27 cellular contexts compared by ENCODE assay signal in genomic region chr19:15436826-15437110, GRCh38. TPM values are rescaled to one million over a fixed set of nuclear protein-coding genes. Genes with fewer than 3 reads are reported as not detected.
"Had no signal": no experiment of that assay in that cellular context is flagged by ENCODE, and none has a peak within 500 bp of the region (broad histone marks: within the 10 kb centered on the region; RNA-seq: fewer than 3 reads in every experiment).

No MANE protein-coding gene starts in this region.

- H3K9ac ChIP-seq: SK-N-SH had no signal

- DNase-seq: activated CD4-positive, alpha-beta T cell treated with anti-CD3 and anti-CD28 coated beads for 4 hours; activated CD8-positive, alpha-beta memory T cell treated with anti-CD3 and anti-CD28 coated beads, Interleukin-2, amount 10 ng/mL, durations not matched to agents 7 days and 5 days; activated CD8-positive, alpha-beta T cell treated with anti-CD3 and anti-CD28 coated beads, Interleukin-2, amount 10 ng/mL, durations not matched to agents 7 days and 5 days; activated effector memory CD4-positive, alpha-beta T cell treated with Interleukin-2 at 50 U/mL for 16 hours; activated naive CD4-positive, alpha-beta T cell treated with Interleukin-2 at 50 U/mL for 16 hours; activated naive CD8-positive, alpha-beta T cell treated with anti-CD3 and anti-CD28 coated beads, Interleukin-2, amount 50 U/mL, for 24 hours; activated T-cell treated with anti-CD3 and anti-CD28 coated beads, Interleukin-2, amount 50 U/mL, for 24 hours; amniotic stem cell; MG63; NCI-H1105; NCI-H1436; NCI-H1694 treated with DMSO at 0.1 percent for 48 hours; NCI-H2029 treated with DMSO at 0.1 percent for 48 hours; NCI-H345; NCI-H510A; NCI-H526 treated with DMSO at 0.1 percent for 48 hours; NCI-H82; OCI-M1; Right ventricle myocardium superior; SJCRH30; SK-N-SH had no signal

- ATAC-seq: activated CD4-positive, CD25-positive, alpha-beta regulatory T cell treated with anti-CD3 and anti-CD28 coated beads, Interleukin-2, amount 50 U/mL, for 24 hours; activated CD8-positive, alpha-beta memory T cell treated with anti-CD3 and anti-CD28 coated beads, Interleukin-2, amount 10 ng/mL, durations not matched to agents 7 days and 5 days; activated CD8-positive, alpha-beta T cell treated with anti-CD3 and anti-CD28 coated beads, Interleukin-2, amount 10 ng/mL, durations not matched to agents 7 days and 5 days; activated naive CD4-positive, alpha-beta T cell treated with anti-CD3 and anti-CD28 coated beads, Interleukin-2, amount 50 U/mL, for 72 hours; activated naive CD8-positive, alpha-beta T cell treated with anti-CD3 and anti-CD28 coated beads, Interleukin-2, amount 50 U/mL, for 24 hours; Panc1 had no signal

- H3K27ac ChIP-seq: RWPE1, SJCRH30 had no signal

- H3K27me3 ChIP-seq: MG63 had no signal

- H3K4me2 ChIP-seq: SK-N-SH had no signal

- H3K36me3 ChIP-seq: SJCRH30 had no signal

- H3K4me3 ChIP-seq: MG63, SJCRH30 had no signal

- H3K9me3 ChIP-seq: MG63, SJCRH30, SK-N-SH had no signal

RNA-seq across cellular contexts. Expression of gene PGLYRP2, which starts 42.5 kb away (rescaled TPM):
- total RNA-seq: activated CD8-positive, alpha-beta T cell treated with anti-CD3 and anti-CD28 coated beads, Interleukin-2, amount 10 ng/mL, durations not matched to agents 7 days and 5 days; activated T-helper 1 cell treated with anti-CD3 and anti-CD28 coated beads, Interleukin-12 subunit alpha, Interleukin-12 subunit beta, Interleukin-2, Interleukin-4 antibody, amounts not matched to agents 30 ng/mL and 10 ng/mL and 1 ng/mL, durations not matched to agents 14 hours and 24 hours and 36 hours; astrocyte; Right ventricle myocardium superior; SJCRH30 had no signal
- polyA plus RNA-seq: SK-N-SH had no signal
